18 cellular contexts compared by ENCODE assay signal in the genomic region with DNA sequence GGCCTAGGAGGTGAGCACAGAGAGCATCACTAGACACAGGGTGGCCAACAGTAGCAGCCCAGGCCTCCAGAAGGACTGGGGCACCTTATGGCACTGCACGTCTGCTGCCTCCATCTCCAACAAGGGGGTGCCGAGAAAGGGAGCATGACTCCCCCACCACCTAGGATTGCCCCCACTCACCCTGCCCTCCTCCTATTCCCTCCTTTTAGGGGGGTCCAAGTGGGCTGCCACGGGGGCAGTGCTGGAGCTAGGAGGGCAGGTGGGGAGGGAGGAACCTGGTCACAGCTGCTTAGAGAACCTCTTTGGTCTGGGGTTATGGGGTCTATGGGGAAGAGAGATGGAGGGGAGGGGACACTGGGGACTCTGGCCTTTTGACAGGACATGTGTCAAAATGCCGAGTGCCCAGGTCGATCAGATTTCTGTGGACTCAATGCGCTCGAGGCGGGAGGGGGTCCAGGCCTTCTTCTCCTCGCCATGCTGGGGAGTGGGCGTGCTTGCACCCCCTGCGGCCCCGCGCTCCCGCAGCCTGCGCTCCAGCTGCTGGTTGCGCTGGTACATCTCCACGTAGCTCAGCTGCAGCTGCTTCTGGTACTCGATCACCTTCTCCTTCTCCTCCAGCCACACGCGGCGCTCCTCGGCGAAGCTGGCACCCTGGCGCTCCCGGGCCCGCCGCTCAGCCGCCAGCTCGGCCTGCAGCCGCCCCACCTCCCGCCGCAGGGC. TPM values are rescaled to one million over a fixed set of nuclear protein-coding genes. Genes with fewer than 3 reads are reported as not detected.
DNase-seq lines count a peak whose midpoint lies in the region; ATAC-seq and TF ChIP-seq lines count a peak whose summit lies in the region.
"Had no signal": no experiment of that assay in that cellular context is flagged by ENCODE, and none has a peak within 500 bp of the region (broad histone marks: within the 10 kb centered on the region; RNA-seq: fewer than 3 reads in every experiment).

No MANE protein-coding gene starts in this region.

- peak overlapping the region; percentile 11 for H3K4me3 Mint-ChIP-seq in CD4-positive, alpha-beta T cell

- peaks cover 17% of the 10 kb centered on the region for H3K4me1 Mint-ChIP-seq in CD4-positive, alpha-beta T cell (ENCODE audit: low read depth)

- H3K4me3 ChIP-seq in ACC112 (ENCODE audit: low read depth, low read length), result 0 out of 2 replicates have a peak overlapping the region, but pooled peaks have one; percentile 37
- H3K4me3 ChIP-seq in PC-3 (ENCODE audit: low read length), result peak overlapping the region; percentile 57; the same call in 1 of the 2 replicates
- H3K4me3 ChIP-seq: GM23338, PC-9, SK-N-MC had no signal

- H3K27me3 Mint-ChIP-seq in CD4-positive, alpha-beta T cell, result peaks cover 13% of the 10 kb centered on the region

- no peak overlapping the region for H3K27ac ChIP-seq in ACC112 (ENCODE audit: low read depth, low read length)
- H3K27ac ChIP-seq in CD4-positive, alpha-beta T cell (ENCODE audit: low read depth, low read length), result no peak overlapping the region
- H3K27ac ChIP-seq in PC-3 (ENCODE audit: low read length), result no peak overlapping the region
- H3K27ac ChIP-seq: HL-60, PC-9, SK-N-MC had no signal

- no peak overlapping the region for H3K9ac ChIP-seq in PC-3 (ENCODE audit: low read length)

- intact Hi-C loops in CD4-positive, alpha-beta T cell (cut with DNase I, micrococcal nuclease), result loop anchor here in 1 of 2 experiments (5.0 kb wide), 1 partner anchor 38 kb away; the partner anchor contains the start of gene DDRGK1
- intact Hi-C loops in PC-3 (cut with micrococcal nuclease), result no loop called here

- H3K9me3 ChIP-seq in CD4-positive, alpha-beta T cell (ENCODE audit: control insufficient read depth, low read length), result no peaks in the 10 kb centered on the region
- no peaks in the 10 kb centered on the region for H3K9me3 ChIP-seq in PC-3 (ENCODE audit: low read length)
- H3K9me3 ChIP-seq: Caco-2 had no signal

- TF ChIP-seq CTCF in CD4-positive, alpha-beta T cell (IDR thresholded peaks at IDR 0.05), result no peak
- TF ChIP-seq CTCF in PC-3 (conservative IDR thresholded peaks at IDR 0.05; ENCODE audit: low read depth, low read length), result no peak

- H3K4me1 ChIP-seq in ACC112 (ENCODE audit: control insufficient read depth, insufficient read depth, low read length, unreplicated experiment), result no peaks in the 10 kb centered on the region
- no peaks in the 10 kb centered on the region; the same call in 1 of the 2 replicates for H3K4me1 ChIP-seq in PC-3 (ENCODE audit: insufficient read depth, low read length)

- no peaks in the 10 kb centered on the region for H3F3A ChIP-seq in PC-3 (ENCODE audit: low read length, unreplicated experiment)

- H3K27ac Mint-ChIP-seq in CD4-positive, alpha-beta T cell, result no peak overlapping the region
- H3K27ac Mint-ChIP-seq: GM23338 had no signal

- POLR2A ChIA-PET in CD4-positive, alpha-beta T cell (lab: Charles Lee), result interaction anchor here (1.4 kb wide), 1 partner anchor 11 kb away, joined by 4 read pairs; no protein-coding TSS in a partner anchor
- POLR2A ChIA-PET in PC-3 (lab: Charles Lee; ENCODE audit: unreplicated experiment), result no interaction called here

- no peak overlapping the region for H2AFZ ChIP-seq in ACC112 (ENCODE audit: low read length, unreplicated experiment)
- peak overlapping the region; percentile 76 for H2AFZ ChIP-seq in PC-3 (ENCODE audit: low read length)
- H2AFZ ChIP-seq: GM23338, PC-9 had no signal

- DNase-seq in CD4-positive, alpha-beta T cell, result no peak
- no peak for DNase-seq in PC-3
- DNase-seq in mesenteric fat pad (ENCODE audit: low spot score), result peak; percentile 82
- no peak for DNase-seq in AG08395 (ENCODE audit: low spot score)
- DNase-seq in stimulated activated CD4-positive, alpha-beta T cell treated with anti-CD3 and anti-CD28 coated beads, Interleukin-2, amount 100 ng/mL, for 24 hours, result no peak
- DNase-seq: Caco-2, DND-41, GDM1, MM.1S, NCI-H1930, PC-9, T-helper 1 cell had no signal

- CTCF ChIA-PET in CD4-positive, alpha-beta T cell (lab: Charles Lee), result no interaction called here
- CTCF ChIA-PET in PC-3 (lab: Charles Lee), result no interaction called here

- peaks cover 8% of the 10 kb centered on the region for H3K36me3 Mint-ChIP-seq in CD4-positive, alpha-beta T cell (ENCODE audit: low read depth)

- peaks cover under 1% of the 10 kb centered on the region for H4K20me1 ChIP-seq in PC-3 (ENCODE audit: low read length)

- BruUV-seq in PC-3 (replicated peaks; lab: Mats Ljungman, UMichigan), result no TSS peak

- H3K79me2 ChIP-seq in ACC112 (ENCODE audit: control insufficient read depth, insufficient read depth, low read length, unreplicated experiment), result peaks cover 4% of the 10 kb centered on the region
- peaks cover 9% of the 10 kb centered on the region for H3K79me2 ChIP-seq in PC-3 (ENCODE audit: low read length)

- H3K9me3 Mint-ChIP-seq in CD4-positive, alpha-beta T cell, result no peaks in the 10 kb centered on the region

- peak overlapping the region; percentile 79 for H3K4me2 ChIP-seq in PC-3 (ENCODE audit: low read length)
- H3K4me2 ChIP-seq: GM23338, PC-9 had no signal

- H3K36me3 ChIP-seq in ACC112 (ENCODE audit: insufficient read depth, low read length), result no peaks in the 10 kb centered on the region
- H3K36me3 ChIP-seq in PC-3 (ENCODE audit: low read depth, low read length), result no peaks in the 10 kb centered on the region

- no peaks in the 10 kb centered on the region for H3K27me3 ChIP-seq in ACC112 (ENCODE audit: insufficient read depth, low read length)
- peaks cover 19% of the 10 kb centered on the region for H3K27me3 ChIP-seq in CD4-positive, alpha-beta T cell (ENCODE audit: control insufficient read depth, insufficient read depth, low read length)
- no peaks in the 10 kb centered on the region for H3K27me3 ChIP-seq in PC-3 (ENCODE audit: low read length)

- no peak for ATAC-seq in CD4-positive, alpha-beta T cell (ENCODE audit: poor library complexity)
- ATAC-seq in PC-3 (no peak; the same call in 1 of the 2 replicates), HG03045 (IDR thresholded peaks at IDR 0.05; ENCODE audit: unreplicated experiment) (no peak)
- ATAC-seq: GM23338, Right ventricle myocardium inferior had no signal

- H3K9me2 ChIP-seq in PC-3 (replicated peaks; ENCODE audit: low read length), result no peaks in the 10 kb centered on the region

RNA-seq across cellular contexts. Expression of gene FASTKD5, which starts 4.5 kb away (rescaled TPM):
- total RNA-seq in CD4-positive, alpha-beta T cell, result 10 to 100 TPM; 37.9 to 38.7 TPM
- total RNA-seq in PC-3 (2014; rRNA removed), result 16.8 and 25.2 TPM in 2 replicates
- total RNA-seq in mesenteric fat pad, result 15.4 TPM

RNA-seq across cellular contexts. Expression of gene UBOX5, which starts 4.5 kb away (rescaled TPM):
- total RNA-seq in CD4-positive, alpha-beta T cell, result 10 to 100 TPM; 11.9 to 13.0 TPM
- total RNA-seq in PC-3 (2014; rRNA removed) (4.3 and 4.5 TPM in 2 replicates), mesenteric fat pad (3.7 TPM)

RNA-seq across cellular contexts. Expression of gene LZTS3, which starts 9.1 kb away (rescaled TPM):
- total RNA-seq in CD4-positive, alpha-beta T cell, result 10 to 100 TPM; 22.2 to 22.4 TPM
- total RNA-seq in PC-3 (2014; rRNA removed), result 6.4 and 8.9 TPM in 2 replicates
- 6.2 TPM for total RNA-seq in mesenteric fat pad

RNA-seq across cellular contexts. Expression of gene DDRGK1, which starts 40.3 kb away (rescaled TPM):
- 10 to 100 TPM; 40.7 to 43.4 TPM for total RNA-seq in CD4-positive, alpha-beta T cell
- total RNA-seq in PC-3 (2014; rRNA removed) (97.7 and 122 TPM in 2 replicates), mesenteric fat pad (59.3 TPM)

RNA-seq across cellular contexts. Expression of gene ITPA, which starts 45.1 kb away (rescaled TPM):
- total RNA-seq in CD4-positive, alpha-beta T cell, result 10 to 100 TPM; 17.8 to 19.5 TPM
- total RNA-seq in PC-3 (2014; rRNA removed) (117 and 121 TPM in 2 replicates), mesenteric fat pad (38.0 TPM)
